ENCODE assay signal across 1 cellular context in the genomic region with DNA sequence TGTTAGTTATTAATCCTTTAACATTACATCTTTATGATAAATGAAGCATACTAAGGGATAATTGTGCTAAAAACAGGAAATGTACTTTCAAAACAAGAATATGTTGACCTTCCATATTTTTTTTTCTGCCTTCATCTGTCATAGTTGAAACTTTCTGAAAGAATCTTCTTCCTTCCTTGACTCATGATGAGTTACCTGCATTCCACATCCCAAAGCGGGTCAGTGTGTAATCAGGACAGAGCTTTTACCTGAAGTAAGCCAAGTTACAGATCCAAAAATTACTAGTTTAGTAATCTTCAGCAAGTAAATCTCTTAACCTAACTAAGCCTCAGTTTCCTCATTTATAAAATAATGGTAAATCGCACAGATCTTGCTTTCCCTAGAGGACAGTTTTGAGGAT.
TF ChIP-seq lines count a peak whose summit lies in the region.

No MANE protein-coding gene starts in this region.

TF ChIP-seq in K562, 482 proteins besides CTCF, POLR2A, EP300 and RAD21 (continued from another document):
- TF ChIP-seq, protein P1, sequence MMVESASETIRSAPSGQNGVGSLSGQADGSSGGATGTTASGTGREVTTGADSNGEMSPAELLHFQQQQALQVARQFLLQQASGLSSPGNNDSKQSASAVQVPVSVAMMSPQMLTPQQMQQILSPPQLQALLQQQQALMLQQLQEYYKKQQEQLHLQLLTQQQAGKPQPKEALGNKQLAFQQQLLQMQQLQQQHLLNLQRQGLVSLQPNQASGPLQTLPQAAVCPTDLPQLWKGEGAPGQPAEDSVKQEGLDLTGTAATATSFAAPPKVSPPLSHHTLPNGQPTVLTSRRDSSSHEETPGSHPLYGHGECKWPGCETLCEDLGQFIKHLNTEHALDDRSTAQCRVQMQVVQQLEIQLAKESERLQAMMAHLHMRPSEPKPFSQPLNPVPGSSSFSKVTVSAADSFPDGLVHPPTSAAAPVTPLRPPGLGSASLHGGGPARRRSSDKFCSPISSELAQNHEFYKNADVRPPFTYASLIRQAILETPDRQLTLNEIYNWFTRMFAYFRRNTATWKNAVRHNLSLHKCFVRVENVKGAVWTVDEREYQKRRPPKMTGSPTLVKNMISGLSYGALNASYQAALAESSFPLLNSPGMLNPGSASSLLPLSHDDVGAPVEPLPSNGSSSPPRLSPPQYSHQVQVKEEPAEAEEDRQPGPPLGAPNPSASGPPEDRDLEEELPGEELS (CRISPR knock-in tag; IDR thresholded peaks at IDR 0.05; ENCODE audit: borderline replicate concordance), result no peak
- no peak for TF ChIP-seq RBM17 (IDR thresholded peaks at IDR 0.05; ENCODE audit: borderline replicate concordance, low read depth, low read length)
- TF ChIP-seq PTRF (tag; IDR thresholded peaks at IDR 0.05), result no peak
- no peak for TF ChIP-seq KAT7 (CRISPR knock-in tag; IDR thresholded peaks at IDR 0.05; ENCODE audit: borderline replicate concordance)
- TF ChIP-seq FOXK1 (CRISPR knock-in tag; IDR thresholded peaks at IDR 0.05; ENCODE audit: borderline replicate concordance), result no peak
TF ChIP-seq in K562: peak in this region for 0.
